16 cellular contexts compared by ENCODE assay signal in genomic region chr9:79577969-79578723, GRCh38. TPM values are rescaled to one million over a fixed set of nuclear protein-coding genes. Genes with fewer than 3 reads are reported as not detected.
DNase-seq lines count a peak whose midpoint lies in the region; ATAC-seq and TF ChIP-seq lines count a peak whose summit lies in the region.
"Had no signal": no experiment of that assay in that cellular context is flagged by ENCODE, and none has a peak within 500 bp of the region (broad histone marks: within the 10 kb centered on the region; RNA-seq: fewer than 3 reads in every experiment).

No MANE protein-coding gene starts in this region.

- H3K9me1 ChIP-seq in IMR-90 (ENCODE audit: insufficient read depth, low read length): peaks cover 3% of the 10 kb centered on the region; the same call in 1 of the 2 replicates

- peak; percentile 16 for DNase-seq in IMR-90
- DNase-seq in central memory CD8-positive, alpha-beta T cell (ENCODE audit: low spot score in 2 of 2): no peak
- no peak for DNase-seq in neural progenitor cell (ENCODE audit: low spot score)
- no peak for DNase-seq in GM13977 (ENCODE audit: low spot score)
- no peak for DNase-seq in AG08395 (ENCODE audit: low spot score)
- DNase-seq in DMS153 treated with DMSO at 0.1 percent for 48 hours (lab: John Stamatoyannopoulos, UW; ENCODE audit: unreplicated experiment): no peak
- DNase-seq in NCI-H1694 (lab: John Stamatoyannopoulos, UW): no peak
- DNase-seq: activated CD4-positive, alpha-beta memory T cell treated with anti-CD3 and anti-CD28 coated beads for 36 hours; body of pancreas; DMS79 treated with DMSO at 0.1 percent for 48 hours; NCI-H187 treated with DMSO at 0.1 percent for 48 hours; SHP77 treated with DMSO at 0.1 percent for 48 hours; stimulated activated CD4-positive, alpha-beta T cell treated with anti-CD3 and anti-CD28 coated beads, Interleukin-1b, Interleukin-23, amount 100 ng/mL, for 48 hours; testis had no signal

- peaks cover 100% of the 10 kb centered on the region for H3K79me2 ChIP-seq in neural progenitor cell (ENCODE audit: low read depth)

- WGBS in IMR-90 (ENCODE audit: extremely low coverage in 2 of 2, insufficient read length in 1 of 2), 2 experiments: 87% methylated on average over 3 of the region's 8 CpGs; no CpG with 5 or more reads in 1 of the 2 experiments

- peaks cover 90% of the 10 kb centered on the region for H3K4me1 Mint-ChIP-seq in central memory CD8-positive, alpha-beta T cell
- peaks cover 78% of the 10 kb centered on the region for H3K4me1 Mint-ChIP-seq in neural progenitor cell

- TF ChIP-seq POLR2A in IMR-90 (IDR thresholded peaks at IDR 0.05; ENCODE audit: low read depth, low read length): no peak

- POLR2A ChIA-PET in IMR-90 (lab: Charles Lee; ENCODE audit: unreplicated experiment): no interaction called here

- TF ChIP-seq CTCF in IMR-90 (conservative IDR thresholded peaks at IDR 0.05; ENCODE audit: low read depth, low read length) (no peak), neural progenitor cell (IDR thresholded peaks at IDR 0.05) (no peak), GM13977 (IDR thresholded peaks at IDR 0.05; ENCODE audit: extremely low read depth, insufficient read depth, missing control alignments) (no peak)

- no peak overlapping the region for H2BK20ac ChIP-seq in IMR-90 (ENCODE audit: low read depth, low read length)

- no peak overlapping the region; the same call in 1 of the 2 replicates for H3K23ac ChIP-seq in IMR-90 (ENCODE audit: low read depth, low read length)

- 0 out of 2 replicates have a peak overlapping the region, but pooled peaks have one; percentile 10 for H3K14ac ChIP-seq in IMR-90 (replicated peaks; ENCODE audit: low read depth, low read length)

- H2BK120ac ChIP-seq in IMR-90 (ENCODE audit: low read depth, low read length): peak overlapping the region; percentile 1; the same call in 1 of the 2 replicates

- H3K27me3 ChIP-seq in BLaER1 (no peaks in the 10 kb centered on the region), IMR-90 (ENCODE audit: control insufficient read depth, insufficient read depth, low read length) (no peaks in the 10 kb centered on the region), neural progenitor cell (no peaks in the 10 kb centered on the region)
- H3K27me3 ChIP-seq: body of pancreas, hepatocyte, testis had no signal

- H4K8ac ChIP-seq in IMR-90 (ENCODE audit: low read depth in 2 of 2, low read length in 2 of 2): no peak overlapping the region; a peak in 1 of 4 replicates

- ATAC-seq in IMR-90 (ENCODE audit: low read depth): no peak
- no peak for ATAC-seq in central memory CD8-positive, alpha-beta T cell (replicated peaks; ENCODE audit: extremely low read depth, poor library complexity, severe bottlenecking)
- ATAC-seq: body of pancreas had no signal

- H3K9me3 ChIP-seq in BLaER1 (no peaks in the 10 kb centered on the region), IMR-90 (ENCODE audit: control insufficient read depth, insufficient read depth, low read length) (no peaks in the 10 kb centered on the region), neural progenitor cell (ENCODE audit: low read depth) (no peaks in the 10 kb centered on the region)
- H3K9me3 ChIP-seq: body of pancreas, testis had no signal

- H3K27me3 Mint-ChIP-seq in central memory CD8-positive, alpha-beta T cell: no peaks in the 10 kb centered on the region
- peaks cover 5% of the 10 kb centered on the region for H3K27me3 Mint-ChIP-seq in neural progenitor cell (ENCODE audit: insufficient read depth, low read depth)
- H3K27me3 Mint-ChIP-seq: activated CD4-positive, alpha-beta memory T cell treated with anti-CD3 and anti-CD28 coated beads for 36 hours had no signal

- in situ Hi-C loops in IMR-90 (cut with MboI; ENCODE audit: low sequenced_read_pairs) (loop anchor here (10.0 kb wide), 1 partner anchor 383 kb away; no protein-coding TSS in a partner anchor), GM13977 (cut with MboI; ENCODE audit: low pct_unique_long_range_greater_than_20kb, low sequenced_read_pairs, unreplicated experiment) (no loop called here)

- TF ChIP-seq RAD21 in IMR-90 (IDR thresholded peaks at IDR 0.05; ENCODE audit: low read length): no peak

- no TSS peak for BruUV-seq in IMR-90 (replicated peaks; lab: Mats Ljungman, UMichigan)

- no peak overlapping the region for H2AK9ac ChIP-seq in IMR-90 (replicated peaks; ENCODE audit: low read depth, low read length, poor library complexity)

- no peak overlapping the region for H2BK15ac ChIP-seq in IMR-90 (ENCODE audit: low read depth, low read length)

- no peak overlapping the region for H2AK5ac ChIP-seq in IMR-90 (ENCODE audit: low read depth, low read length)

- H2AFZ ChIP-seq in IMR-90 (replicated peaks; ENCODE audit: low read length, poor library complexity) (no peak overlapping the region), neural progenitor cell (replicated peaks) (no peak overlapping the region)
- H2AFZ ChIP-seq: hepatocyte had no signal

- H3K4ac ChIP-seq in IMR-90 (ENCODE audit: low read depth, low read length): peak overlapping the region; percentile 6; the same call in 1 of the 2 replicates

- H3K27ac ChIP-seq in BLaER1: peak overlapping the region; percentile 98
- H3K27ac ChIP-seq in IMR-90 (ENCODE audit: insufficient read depth, low read length): no peak overlapping the region
- H3K27ac ChIP-seq in neural progenitor cell: no peak overlapping the region
- H3K27ac ChIP-seq: body of pancreas, hepatocyte had no signal

- peaks cover 58% of the 10 kb centered on the region for H3K36me3 ChIP-seq in BLaER1
- H3K36me3 ChIP-seq in IMR-90 (ENCODE audit: control insufficient read depth, insufficient read depth, low read length): peaks cover 3% of the 10 kb centered on the region
- peaks cover 30% of the 10 kb centered on the region for H3K36me3 ChIP-seq in neural progenitor cell

- dilution Hi-C loops in IMR-90 (cut with HindIII; ENCODE audit: low sequenced_read_pairs, unreplicated experiment): no loop called here

- no peaks in the 10 kb centered on the region for H3K9me3 Mint-ChIP-seq in central memory CD8-positive, alpha-beta T cell
- H3K9me3 Mint-ChIP-seq in neural progenitor cell: no peaks in the 10 kb centered on the region
- H3K9me3 Mint-ChIP-seq: activated CD4-positive, alpha-beta memory T cell treated with anti-CD3 and anti-CD28 coated beads for 36 hours had no signal

- H3K4me3 ChIP-seq in BLaER1 (peak overlapping the region; percentile 99), IMR-90 (ENCODE audit: insufficient read depth, low read depth, low read length) (no peak overlapping the region), neural progenitor cell (peak overlapping the region; percentile 96)
- H3K4me3 ChIP-seq: body of pancreas, hepatocyte, testis had no signal

- H3K4me2 ChIP-seq in BLaER1 (peak overlapping the region; percentile 94), IMR-90 (ENCODE audit: low read depth, low read length) (peak overlapping the region; percentile 79), neural progenitor cell (peak overlapping the region; percentile 88)
- H3K4me2 ChIP-seq: hepatocyte had no signal

- no peak overlapping the region for H3K56ac ChIP-seq in IMR-90 (ENCODE audit: extremely low read depth, insufficient read depth, low read length)

- H3K79me1 ChIP-seq in IMR-90 (ENCODE audit: low read depth in 1 of 2, low read length in 2 of 2): peaks cover 27 to 62% of the 10 kb centered on the region in 2 experiments

- H4K20me1 ChIP-seq in BLaER1 (peaks cover 100% of the 10 kb centered on the region), IMR-90 (ENCODE audit: insufficient read depth, low read length) (peaks cover 11% of the 10 kb centered on the region; the same call in 1 of the 2 replicates), neural progenitor cell (ENCODE audit: low read depth) (peaks cover 100% of the 10 kb centered on the region)

- H4K5ac ChIP-seq in IMR-90 (ENCODE audit: low read depth, low read length): no peak overlapping the region

- H4K91ac ChIP-seq in IMR-90 (ENCODE audit: insufficient read depth, low read depth, low read length): no peak overlapping the region

- H3K18ac ChIP-seq in IMR-90 (ENCODE audit: low read depth, low read length): no peak overlapping the region; the same call in 1 of the 2 replicates

- H3K27ac Mint-ChIP-seq in central memory CD8-positive, alpha-beta T cell (ENCODE audit: low read depth): peak overlapping the region; percentile 73
- H3K27ac Mint-ChIP-seq in neural progenitor cell: no peak overlapping the region
- H3K27ac Mint-ChIP-seq: activated CD4-positive, alpha-beta memory T cell treated with anti-CD3 and anti-CD28 coated beads for 36 hours had no signal

- H3K4me1 ChIP-seq in BLaER1: peaks cover 81% of the 10 kb centered on the region
- H3K4me1 ChIP-seq in IMR-90 (ENCODE audit: control insufficient read depth, insufficient read depth, low read length): peaks cover 6% of the 10 kb centered on the region
- peaks cover 74% of the 10 kb centered on the region for H3K4me1 ChIP-seq in neural progenitor cell

- H3K36me3 Mint-ChIP-seq in central memory CD8-positive, alpha-beta T cell (ENCODE audit: insufficient read depth): peaks cover 14% of the 10 kb centered on the region
- peaks cover 70% of the 10 kb centered on the region for H3K36me3 Mint-ChIP-seq in neural progenitor cell

- H3K9ac ChIP-seq in BLaER1 (peak overlapping the region; percentile 70), IMR-90 (ENCODE audit: low read depth, low read length) (no peak overlapping the region), neural progenitor cell (no peak overlapping the region)

- intact Hi-C loops in IMR-90 (cut with micrococcal nuclease): loop anchor here (10.0 kb wide), 3 partner anchors 553 to 1213 kb away; no protein-coding TSS in a partner anchor

- peaks cover 18% of the 10 kb centered on the region for H3F3A ChIP-seq in neural progenitor cell (ENCODE audit: low read depth)

- H3K4me3 Mint-ChIP-seq in central memory CD8-positive, alpha-beta T cell: no peak overlapping the region
- peak overlapping the region; percentile 72 for H3K4me3 Mint-ChIP-seq in neural progenitor cell
- H3K4me3 Mint-ChIP-seq: activated CD4-positive, alpha-beta memory T cell treated with anti-CD3 and anti-CD28 coated beads for 36 hours had no signal

- peak overlapping the region; percentile 44 for H2BK5ac ChIP-seq in IMR-90 (ENCODE audit: low read depth, low read length, poor library complexity, severe bottlenecking)

- CTCF ChIA-PET in IMR-90 (lab: Yijun Ruan, JAX): interaction anchor here (0.6 kb wide), 1 partner anchor 28 kb away, joined by 3 read pairs; no protein-coding TSS in a partner anchor

RNA-seq across cellular contexts. Expression of gene TLE4, which starts 6.4 kb away (rescaled TPM):
- total RNA-seq in IMR-90 (2012; rRNA removed) (76.9 and 78.1 TPM in 2 replicates), neural progenitor cell (ENCODE audit: low replicate concordance) (236 and 265 TPM in 2 replicates)
- polyA plus RNA-seq in IMR-90 (2012; rRNA removed): 68.0 and 69.3 TPM in 2 replicates
- polyA plus RNA-seq in IMR-90 (2012; cell fraction: cytosol; rRNA removed): 39.6 and 53.9 TPM in 2 replicates
- polyA plus RNA-seq in IMR-90 (2012; cell fraction: nucleus; rRNA removed; ENCODE audit: low replicate concordance): 105 and 128 TPM in 2 replicates
